Comparison of ENCODE assay signal across 19 cellular contexts in the genomic region with DNA sequence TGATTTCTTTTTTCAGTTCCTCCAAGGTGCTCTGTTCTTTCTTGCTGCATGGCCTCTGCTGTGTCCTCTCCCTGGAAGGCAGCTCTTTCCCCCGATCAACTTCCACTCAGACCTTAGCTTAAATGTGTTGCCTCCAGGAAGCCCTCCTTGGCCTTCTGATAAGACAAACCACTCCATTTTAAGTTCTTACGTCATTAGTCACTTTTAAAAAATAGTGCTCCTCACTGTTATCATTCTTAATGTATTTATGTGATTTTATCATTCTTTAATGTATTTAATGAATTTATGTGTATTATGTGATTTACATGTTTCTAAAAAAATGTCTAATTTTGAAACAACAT. TPM values are rescaled to one million over a fixed set of nuclear protein-coding genes. Genes with fewer than 3 reads are reported as not detected.
DNase-seq lines count a peak whose midpoint lies in the region; ATAC-seq and TF ChIP-seq lines count a peak whose summit lies in the region.
"Had no signal": no experiment of that assay in that cellular context is flagged by ENCODE, and none has a peak within 500 bp of the region (broad histone marks: within the 10 kb centered on the region; RNA-seq: fewer than 3 reads in every experiment).

No MANE protein-coding gene starts in this region.

- H3K36me3 Mint-ChIP-seq in MCF 10A (ENCODE audit: insufficient read depth, unreplicated experiment) (no peaks in the 10 kb centered on the region), brain (no peaks in the 10 kb centered on the region), osteocyte (ENCODE audit: unreplicated experiment) (no peaks in the 10 kb centered on the region)

- no peaks in the 10 kb centered on the region for H3K27me3 ChIP-seq in breast epithelium
- no peaks in the 10 kb centered on the region for H3K27me3 ChIP-seq in uterus

- H3K9me3 ChIP-seq in breast epithelium, result no peaks in the 10 kb centered on the region
- H3K9me3 ChIP-seq in uterus, result no peaks in the 10 kb centered on the region
- H3K9me3 ChIP-seq: heart right ventricle had no signal

- no peak for DNase-seq in MCF 10A (ENCODE audit: unreplicated experiment)
- no peak for DNase-seq in breast epithelium (ENCODE audit: low spot score in 2 of 2)
- no peak for DNase-seq in osteocyte (ENCODE audit: extremely low spot score, unreplicated experiment)
- DNase-seq in uterus, result no peak
- no peak for DNase-seq in UCSD-AML1 (lab: John Stamatoyannopoulos, UW; ENCODE audit: unreplicated experiment)
- DNase-seq: 8988T; activated T-cell treated with anti-CD3 and anti-CD28 coated beads, Interleukin-2, amount 50 U/mL, for 1 hour; NCI-H1417 treated with DMSO at 0.1 percent for 48 hours; retina; T-helper 17 cell had no signal

- no peaks in the 10 kb centered on the region for H3K9me3 Mint-ChIP-seq in MCF 10A (ENCODE audit: unreplicated experiment)
- peaks cover 0 to 2% (median 0%) of the 10 kb centered on the region in 5 experiments for H3K9me3 Mint-ChIP-seq in brain
- no peaks in the 10 kb centered on the region for H3K9me3 Mint-ChIP-seq in osteocyte (ENCODE audit: unreplicated experiment)
- H3K9me3 Mint-ChIP-seq: stimulated activated naive CD8-positive, alpha-beta T cell treated with anti-CD3 and anti-CD28 coated beads, Interleukin-15, Interleukin-2, amounts not matched to agents 100 ng/mL and 50 ng/mL, for 24 hours had no signal

- CTCF ChIA-PET in MCF 10A (lab: Yijun Ruan, JAX), result interaction anchor here (0.8 to 4.1 kb wide), 24 partner anchors 8 to 1154 kb away, joined by 3 to 70 read pairs (median 4); a partner anchor contains a TSS

- intact Hi-C loops in MCF 10A (cut with micrococcal nuclease), result no loop called here
- intact Hi-C loops in breast epithelium (cut with DNase I; ENCODE audit: low total_unique reads), result loop anchor here (10.0 kb wide), 2 partner anchors 108 to 258 kb away; no protein-coding TSS in a partner anchor
- intact Hi-C loops in uterus (cut with DNase I; ENCODE audit: low total_unique reads), result no loop called here

- ATAC-seq in GM18520 (IDR thresholded peaks at IDR 0.05; ENCODE audit: unreplicated experiment), result no peak
- ATAC-seq in GM19452 (IDR thresholded peaks at IDR 0.05; ENCODE audit: unreplicated experiment), result no peak

- H3K4me1 ChIP-seq in breast epithelium (no peaks in the 10 kb centered on the region), uterus (no peaks in the 10 kb centered on the region)

- H3K27ac ChIP-seq in breast epithelium (peak overlapping the region in 1 of 2 donors; percentile 49), uterus (peak overlapping the region; percentile 50 to 61)
- H3K27ac ChIP-seq: epithelial cell of prostate had no signal

- H3K36me3 ChIP-seq in breast epithelium (no peaks in the 10 kb centered on the region), uterus (no peaks in the 10 kb centered on the region)
- H3K36me3 ChIP-seq: heart right ventricle had no signal

- H3K4me3 ChIP-seq in breast epithelium (no peak overlapping the region), uterus (no peak overlapping the region)

- TF ChIP-seq CTCF in MCF 10A (IDR thresholded peaks at IDR 0.05; ENCODE audit: unreplicated experiment), result no peak
- TF ChIP-seq CTCF in breast epithelium (IDR thresholded peaks at IDR 0.05), result no peak
- TF ChIP-seq CTCF in brain (conservative IDR thresholded peaks at IDR 0.05), result no peak
- TF ChIP-seq CTCF in osteocyte (IDR thresholded peaks at IDR 0.05), result no peak
- TF ChIP-seq CTCF in uterus (IDR thresholded peaks at IDR 0.05), result no peak

- H3K27me3 Mint-ChIP-seq in MCF 10A (ENCODE audit: insufficient read depth, unreplicated experiment) (no peaks in the 10 kb centered on the region), brain (no peaks in the 10 kb centered on the region), osteocyte (ENCODE audit: unreplicated experiment) (peaks cover 2% of the 10 kb centered on the region)
- H3K27me3 Mint-ChIP-seq: stimulated activated naive CD8-positive, alpha-beta T cell treated with anti-CD3 and anti-CD28 coated beads, Interleukin-15, Interleukin-2, amounts not matched to agents 100 ng/mL and 50 ng/mL, for 24 hours; T-helper 17 cell had no signal

- H3K27ac Mint-ChIP-seq in MCF 10A (ENCODE audit: low read depth, unreplicated experiment), result peak overlapping the region; percentile 34
- peak overlapping the region in 3 of 5 experiments; percentile 75 to 94 (median 89) for H3K27ac Mint-ChIP-seq in brain
- peak overlapping the region; percentile 86 for H3K27ac Mint-ChIP-seq in osteocyte (ENCODE audit: unreplicated experiment)
- H3K27ac Mint-ChIP-seq: stimulated activated naive CD8-positive, alpha-beta T cell treated with anti-CD3 and anti-CD28 coated beads, Interleukin-15, Interleukin-2, amounts not matched to agents 100 ng/mL and 50 ng/mL, for 24 hours; T-helper 17 cell had no signal

- POLR2A ChIA-PET in MCF 10A (lab: Yijun Ruan, JAX), result interaction anchor here (0.7 to 4.0 kb wide), 11 partner anchors 11 to 259 kb away, joined by 3 to 43 read pairs (median 4); a partner anchor contains a TSS

- H3K4me1 Mint-ChIP-seq in MCF 10A (ENCODE audit: insufficient read depth, unreplicated experiment), result peaks cover 13% of the 10 kb centered on the region
- peaks cover 52% of the 10 kb centered on the region for H3K4me1 Mint-ChIP-seq in brain
- H3K4me1 Mint-ChIP-seq in osteocyte (ENCODE audit: unreplicated experiment), result peaks cover 11% of the 10 kb centered on the region

- no peak overlapping the region for H3K4me3 Mint-ChIP-seq in MCF 10A (ENCODE audit: unreplicated experiment)
- H3K4me3 Mint-ChIP-seq in brain, result no peak overlapping the region
- peak overlapping the region; percentile 56 for H3K4me3 Mint-ChIP-seq in osteocyte (ENCODE audit: unreplicated experiment)
- H3K4me3 Mint-ChIP-seq: stimulated activated naive CD8-positive, alpha-beta T cell treated with anti-CD3 and anti-CD28 coated beads, Interleukin-15, Interleukin-2, amounts not matched to agents 100 ng/mL and 50 ng/mL, for 24 hours had no signal

- no TSS peak for BruUV-seq in MCF 10A (replicated peaks; lab: Mats Ljungman, UMichigan)

- TF ChIP-seq POLR2A in breast epithelium (IDR thresholded peaks at IDR 0.05), result no peak
- TF ChIP-seq POLR2A in uterus (IDR thresholded peaks at IDR 0.05), result no peak

RNA-seq across cellular contexts. Expression of a gene that starts 12.2 kb away (rescaled TPM):
- total RNA-seq in MCF 10A (2022) (46.0 and 56.5 TPM in 2 replicates), breast epithelium (10 to 100 TPM; 31.8 to 42.0 (median 34.7) TPM), osteocyte (45.5 and 45.8 TPM in 2 replicates), uterus (10 to 100 TPM; 33.8 to 78.3 (median 43.5) TPM)
- 164 TPM for polyA plus RNA-seq in brain (ENCODE audit: insufficient read depth, low read depth, low replicate concordance)

RNA-seq across cellular contexts. Expression of a gene that starts 15.6 kb away (rescaled TPM):
- not detected in 2 replicates for total RNA-seq in MCF 10A (2022)
- not detected for total RNA-seq in breast epithelium
- polyA plus RNA-seq in brain (ENCODE audit: insufficient read depth, low read depth, low replicate concordance), result not detected
- total RNA-seq in osteocyte, result not detected in 2 replicates
- not detected for total RNA-seq in uterus
- total RNA-seq: cerebellum, NCI-H460, T-helper 17 cell had no signal
- polyA plus RNA-seq: adipose tissue had no signal

Comparison
In these comparisons a context has a peak if more than half of its experiments do, and no peak if none do; other contexts are left out.
1. H3K27ac Mint-ChIP-seq: peak in every context shown above with its lines; median percentile 89 in brain; 86 in osteocyte; 34 in MCF 10A.